Comparison of ENCODE assay signal across 8 cellular contexts in the genomic region with DNA sequence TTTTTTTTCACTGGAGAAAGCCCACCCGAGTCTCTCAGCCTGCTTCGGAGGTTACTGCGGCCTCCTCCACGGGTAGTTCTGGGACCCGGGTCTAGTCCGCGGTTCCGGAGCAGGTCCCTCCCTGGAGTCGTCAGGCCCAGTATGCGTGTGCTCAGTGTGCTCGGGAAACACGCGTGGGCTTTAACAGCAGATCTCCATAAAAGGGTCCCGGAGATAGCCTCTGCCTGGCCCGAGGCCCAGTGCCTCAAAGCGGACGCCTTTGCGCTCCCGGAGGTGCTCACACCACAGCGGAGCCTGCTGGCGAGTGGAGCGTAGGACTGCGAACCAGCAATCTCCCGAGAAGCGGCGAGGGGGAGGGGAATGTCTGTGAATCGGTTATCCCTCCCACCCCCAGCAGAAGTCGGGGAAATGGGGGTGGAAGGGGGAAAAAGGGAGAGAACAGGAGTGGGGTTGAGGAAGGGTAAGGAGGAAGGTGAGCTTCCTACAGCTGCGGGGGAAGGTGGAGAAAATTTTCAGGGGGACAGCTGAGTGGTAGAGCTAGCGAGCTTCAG. TPM values are rescaled to one million over a fixed set of nuclear protein-coding genes. Genes with fewer than 3 reads are reported as not detected.
DNase-seq lines count a peak whose midpoint lies in the region; ATAC-seq and TF ChIP-seq lines count a peak whose summit lies in the region.

No MANE protein-coding gene starts in this region.

- H3K4me1 ChIP-seq in esophagus muscularis mucosa (peaks cover 10 to 34% (median 28%) of the 10 kb centered on the region in 4 donors), neuron (ENCODE audit: insufficient read depth, low read length) (peaks cover 3% of the 10 kb centered on the region)

- H3K9me3 ChIP-seq in esophagus muscularis mucosa, result peaks cover 0 to 3% (median 0%) of the 10 kb centered on the region in 4 donors
- peaks cover 8% of the 10 kb centered on the region for H3K9me3 ChIP-seq in neuron (ENCODE audit: low read length)

- H3K4me3 ChIP-seq in esophagus muscularis mucosa, result peak overlapping the region; percentile 31 to 46 (median 38)
- peak overlapping the region; percentile 21 for H3K4me3 ChIP-seq in neuron (ENCODE audit: low read length)

- H3K36me3 ChIP-seq in esophagus muscularis mucosa, result no peaks in the 10 kb centered on the region
- H3K36me3 ChIP-seq in neuron (ENCODE audit: insufficient read depth, low read length), result no peaks in the 10 kb centered on the region

- H3K27ac ChIP-seq in esophagus muscularis mucosa (replicated peaks in 1 of 4), result no peak overlapping the region

- DNase-seq in AG08396 (ENCODE audit: low spot score) (peak; percentile 91), esophagus muscularis mucosa (ENCODE audit: extremely low spot score) (no peak), COLO668 (lab: John Stamatoyannopoulos, UW; ENCODE audit: unreplicated experiment) (no peak), NCI-H345 treated with DMSO at 0.1 percent for 48 hours (lab: John Stamatoyannopoulos, UW; ENCODE audit: unreplicated experiment) (no peak)
- DNase-seq in activated CD4-positive, alpha-beta T cell treated with anti-CD3 and anti-CD28 coated beads for 4 hours, result peak; percentile 21 to 34

- ATAC-seq in GM18870 (IDR thresholded peaks at IDR 0.05; ENCODE audit: unreplicated experiment), result peak; percentile 49
- peak; percentile 88 for ATAC-seq in HG03095 (IDR thresholded peaks at IDR 0.05; ENCODE audit: unreplicated experiment)

- peak in 2 of 3 experiments; percentile 11 to 27 for TF ChIP-seq CTCF in esophagus muscularis mucosa (IDR thresholded peaks at IDR 0.05)

- WGBS in esophagus muscularis mucosa, result 1% methylated on average over 25 of the region's 30 CpGs

- TF ChIP-seq POLR2A in esophagus muscularis mucosa (IDR thresholded peaks at IDR 0.05; ENCODE audit: low read depth), result no peak

- H2AFZ ChIP-seq in neuron (ENCODE audit: low read depth, low read length), result no peak overlapping the region

- H3K27me3 ChIP-seq in esophagus muscularis mucosa (peaks cover 7 to 83% (median 57%) of the 10 kb centered on the region in 4 donors), neuron (ENCODE audit: insufficient read depth, low read length) (peaks cover 64% of the 10 kb centered on the region)

- intact Hi-C loops in esophagus muscularis mucosa (cut with DNase I), result no loop called here

- no peak for TF ChIP-seq EP300 in esophagus muscularis mucosa (IDR thresholded peaks at IDR 0.05)

RNA-seq across cellular contexts. Expression of a gene that starts 28.7 kb away (rescaled TPM):
- total RNA-seq in esophagus muscularis mucosa, result 1 to 10 TPM; 3.1 to 6.0 (median 4.4) TPM

RNA-seq across cellular contexts. Expression of a gene that starts 29.1 kb away (rescaled TPM):
- total RNA-seq in esophagus muscularis mucosa, result 1 to 10 TPM in 1 of 4 donors, under 1 TPM in 3; 0.52 to 1.3 (median 0.85) TPM

RNA-seq across cellular contexts. Expression of a gene that starts 43.6 kb away (rescaled TPM):
- total RNA-seq in esophagus muscularis mucosa, result 10 to 100 TPM in 3 of 4 donors, 1 to 10 TPM in 1; 9.9 to 14.6 (median 12.2) TPM

Comparison
In these comparisons a context has a peak if more than half of its experiments do, and no peak if none do; other contexts are left out.
1. DNase-seq: peak in AG08396 (single experiment) and activated CD4-positive, alpha-beta T cell treated with anti-CD3 and anti-CD28 coated beads for 4 hours (2 of 2); none in esophagus muscularis mucosa (single experiment), COLO668 (single experiment) and NCI-H345 treated with DMSO at 0.1 percent for 48 hours (single experiment).